ENCODE assay signal across 13 cellular contexts in genomic region chr4:5037553-5038551, GRCh38. TPM values are rescaled to one million over a fixed set of nuclear protein-coding genes. Genes with fewer than 3 reads are reported as not detected.
A peak's percentile ranks its signal among the peaks of the same experiment; 100 is the strongest.
DNase-seq lines count a peak whose midpoint lies in the region; ATAC-seq and TF ChIP-seq lines count a peak whose summit lies in the region.
"Had no signal": no experiment of that assay in that cellular context is flagged by ENCODE, and none has a peak within 500 bp of the region (broad histone marks: within the 10 kb centered on the region; RNA-seq: fewer than 3 reads in every experiment).

No MANE protein-coding gene starts in this region.

- H3K4me3 ChIP-seq in MG63 = no peak overlapping the region
- H3K4me3 ChIP-seq in cardiac fibroblast (replicated peaks in 1 of 2; ENCODE audit: low read depth in 2 of 2, low read length in 2 of 2) = no peak overlapping the region
- H3K4me3 ChIP-seq: colonic mucosa, HAP-1 had no signal

- H3K36me3 Mint-ChIP-seq in CD14-positive monocyte (peaks cover 6 to 11% of the 10 kb centered on the region in 2 donors), mesothelial cell of epicardium (no peaks in the 10 kb centered on the region), endothelial cell (ENCODE audit: low read depth, unreplicated experiment) (no peaks in the 10 kb centered on the region)
- H3K36me3 Mint-ChIP-seq: WTC11 had no signal

- H3K4me1 Mint-ChIP-seq in CD14-positive monocyte = peaks cover 84% of the 10 kb centered on the region
- peaks cover 50% of the 10 kb centered on the region for H3K4me1 Mint-ChIP-seq in mesothelial cell of epicardium
- peaks cover 4% of the 10 kb centered on the region for H3K4me1 Mint-ChIP-seq in endothelial cell (ENCODE audit: unreplicated experiment)

- intact Hi-C loops in CD14-positive monocyte (cut with micrococcal nuclease) = no loop called here

- no peaks in the 10 kb centered on the region for H3K27me3 ChIP-seq in MG63
- H3K27me3 ChIP-seq: colonic mucosa had no signal

- H3K4me3 Mint-ChIP-seq in CD14-positive monocyte = peak overlapping the region in 1 of 2 donors; percentile 51
- H3K4me3 Mint-ChIP-seq in mesothelial cell of epicardium = no peak overlapping the region
- no peak overlapping the region for H3K4me3 Mint-ChIP-seq in endothelial cell (ENCODE audit: unreplicated experiment)
- H3K4me3 Mint-ChIP-seq: neural crest cell, WTC11 had no signal

- no peak for TF ChIP-seq CTCF in CD14-positive monocyte (IDR thresholded peaks at IDR 0.05)
- TF ChIP-seq CTCF in cardiac fibroblast (IDR thresholded peaks at IDR 0.05; ENCODE audit: low read depth, low read length) = no peak
- no peak for TF ChIP-seq CTCF in mesothelial cell of epicardium (IDR thresholded peaks at IDR 0.05; ENCODE audit: unreplicated experiment)
- TF ChIP-seq CTCF in endothelial cell (IDR thresholded peaks at IDR 0.05; ENCODE audit: unreplicated experiment) = no peak

- peak overlapping the region; percentile 83 to 95 (median 89) for H3K27ac Mint-ChIP-seq in CD14-positive monocyte
- H3K27ac Mint-ChIP-seq in mesothelial cell of epicardium = peak overlapping the region; percentile 21
- H3K27ac Mint-ChIP-seq in endothelial cell (ENCODE audit: unreplicated experiment) = no peak overlapping the region
- H3K27ac Mint-ChIP-seq: WTC11 had no signal

- H3K27me3 Mint-ChIP-seq in CD14-positive monocyte (ENCODE audit: low read depth in 3 of 3) (no peaks in the 10 kb centered on the region), mesothelial cell of epicardium (ENCODE audit: low read depth) (peaks cover 7% of the 10 kb centered on the region), endothelial cell (ENCODE audit: unreplicated experiment) (peaks cover 4% of the 10 kb centered on the region)

- H3K36me3 ChIP-seq in MG63 = no peaks in the 10 kb centered on the region
- H3K36me3 ChIP-seq: colonic mucosa, HAP-1 had no signal

- H3K9me3 Mint-ChIP-seq in CD14-positive monocyte = no peaks in the 10 kb centered on the region
- no peaks in the 10 kb centered on the region for H3K9me3 Mint-ChIP-seq in mesothelial cell of epicardium
- H3K9me3 Mint-ChIP-seq in endothelial cell (ENCODE audit: unreplicated experiment) = no peaks in the 10 kb centered on the region
- H3K9me3 Mint-ChIP-seq: neural crest cell, WTC11 had no signal

- H3K9me3 ChIP-seq in MG63 = no peaks in the 10 kb centered on the region
- H3K9me3 ChIP-seq: colonic mucosa, HAP-1 had no signal

- ATAC-seq in GM18520 (IDR thresholded peaks at IDR 0.05; ENCODE audit: unreplicated experiment) = no peak
- ATAC-seq: WTC11 had no signal

- peak; percentile 73 for DNase-seq in CD14-positive monocyte (ENCODE audit: low spot score)
- DNase-seq in MG63 = peak; percentile 50
- peak; percentile 79 to 86 for DNase-seq in cardiac fibroblast (ENCODE audit: low read depth in 2 of 2)
- DNase-seq in mesothelial cell of epicardium (ENCODE audit: low spot score in 2 of 2, unreplicated experiment in 2 of 2) = no peak
- DNase-seq in endothelial cell (ENCODE audit: low spot score) = no peak
- no peak for DNase-seq in NCI-H1694 (lab: John Stamatoyannopoulos, UW)
- no peak for DNase-seq in NCI-H1930 (lab: John Stamatoyannopoulos, UW)
- DNase-seq: colonic mucosa, NCI-H1092 treated with DMSO at 0.1 percent for 48 hours had no signal

RNA-seq across cellular contexts. Expression of gene STK32B, which starts 13.4 kb away (rescaled TPM):
- polyA plus RNA-seq in CD14-positive monocyte = under 1 TPM; 0.61 to 0.75 TPM
- not detected in 2 replicates for total RNA-seq in MG63 (2014; rRNA removed; shearing (Covaris generic); ENCODE audit: low replicate concordance)
- total RNA-seq in mesothelial cell of epicardium = 0.69 to 0.96 TPM (median 0.81 TPM) in 3 replicates
- 0.56 TPM for total RNA-seq in endothelial cell (ENCODE audit: unreplicated experiment)

RNA-seq across cellular contexts. Expression of gene CYTL1, which starts 18.6 kb away (rescaled TPM):
- polyA plus RNA-seq in CD14-positive monocyte = under 1 TPM in 1 of 2 donors, not detected in 1; 0.56 TPM
- total RNA-seq in MG63 (2014; rRNA removed; shearing (Covaris generic); ENCODE audit: low replicate concordance) = not detected in 2 replicates
- total RNA-seq in mesothelial cell of epicardium = 13.9 to 18.0 TPM (median 16.9 TPM) in 3 replicates
- not detected for total RNA-seq in endothelial cell (ENCODE audit: unreplicated experiment)

Comparison
In these comparisons a context has a peak if more than half of its experiments do, and no peak if none do; other contexts are left out.
1. DNase-seq: peak in CD14-positive monocyte (single experiment), MG63 (single experiment) and cardiac fibroblast (2 of 2); none in mesothelial cell of epicardium (0 of 2), endothelial cell (single experiment), NCI-H1694 (single experiment) and NCI-H1930 (0 of 2).
2. RNA of gene CYTL1, which starts 18.6 kb away (total RNA-seq): 13.9 to 18.0 TPM in mesothelial cell of epicardium; not detected in endothelial cell (single experiment) and not detected in MG63; every median in the first group is over 10 times any median in the second.